Comparison of ENCODE assay signal across 8 cellular contexts in genomic region chr6:33290459-33290858, GRCh38. TPM values are rescaled to one million over a fixed set of nuclear protein-coding genes. Genes with fewer than 3 reads are reported as not detected.
DNase-seq lines count a peak whose midpoint lies in the region; ATAC-seq and TF ChIP-seq lines count a peak whose summit lies in the region.

No MANE protein-coding gene starts in this region.

- ATAC-seq in heart right ventricle (no peak), left cardiac atrium (no peak), lower lobe of right lung (no peak)

- H3K27ac ChIP-seq in heart right ventricle, result no peak overlapping the region
- no peak overlapping the region for H3K27ac ChIP-seq in lower lobe of right lung

- intact Hi-C loops in heart right ventricle (cut with DNase I), result no loop called here
- intact Hi-C loops in left cardiac atrium (cut with DNase I), result no loop called here
- intact Hi-C loops in lower lobe of right lung (cut with DNase I), result no loop called here

- TF ChIP-seq POLR2A in erythroblast (IDR thresholded peaks at IDR 0.05; ENCODE audit: low read length), result no peak

- peak overlapping the region; percentile 92 for H3K9ac ChIP-seq in adipocyte (ENCODE audit: low read length)

- TF ChIP-seq CTCF in heart right ventricle (IDR thresholded peaks at IDR 0.05) (no peak), lower lobe of right lung (IDR thresholded peaks at IDR 0.05) (no peak)

- DNase-seq in heart right ventricle, result no peak
- DNase-seq in left cardiac atrium, result no peak
- no peak for DNase-seq in adipocyte (ENCODE audit: low read depth)
- DNase-seq in lower lobe of right lung, result no peak
- no peak for DNase-seq in erythroblast (lab: John Stamatoyannopoulos, UW)
- no peak for DNase-seq in T1000 (lab: John Stamatoyannopoulos, UW)
- DNase-seq in stimulated activated naive CD4-positive, alpha-beta T cell (lab: John Stamatoyannopoulos, UW), result no peak
- no peak for DNase-seq in cerebellum (ENCODE audit: low spot score)

- no peaks in the 10 kb centered on the region for H3K9me3 ChIP-seq in heart right ventricle
- H3K9me3 ChIP-seq in adipocyte (ENCODE audit: control insufficient read depth, low read length), result no peaks in the 10 kb centered on the region
- no peaks in the 10 kb centered on the region for H3K9me3 ChIP-seq in lower lobe of right lung

- H3K36me3 ChIP-seq in heart right ventricle (peaks cover 0 to 74% (median 34%) of the 10 kb centered on the region in 9 donors), adipocyte (ENCODE audit: control insufficient read depth, insufficient read depth, low read length, severe bottlenecking) (peaks cover 34% of the 10 kb centered on the region), lower lobe of right lung (peaks cover 74% of the 10 kb centered on the region)

- H3K27me3 ChIP-seq in heart right ventricle (no peaks in the 10 kb centered on the region), adipocyte (replicated peaks; ENCODE audit: control insufficient read depth, insufficient read depth, low read length) (no peaks in the 10 kb centered on the region), lower lobe of right lung (ENCODE audit: low read depth) (no peaks in the 10 kb centered on the region)

- 67 to 71% methylated on average over 7 of the region's 7 CpGs for WGBS in heart right ventricle, 2 donors

- H3K4me1 ChIP-seq in heart right ventricle, result peaks cover 7 to 27% (median 21%) of the 10 kb centered on the region in 9 donors
- H3K4me1 ChIP-seq in adipocyte (ENCODE audit: control insufficient read depth, insufficient read depth, low read length), result peaks cover 15% of the 10 kb centered on the region
- peaks cover 25% of the 10 kb centered on the region for H3K4me1 ChIP-seq in lower lobe of right lung

- H3K4me3 ChIP-seq in heart right ventricle (peak overlapping the region in 9 of 10 donors; percentile 53 to 92 (median 79)), adipocyte (ENCODE audit: low read length) (peak overlapping the region; percentile 98), lower lobe of right lung (peak overlapping the region; percentile 76)

RNA-seq across cellular contexts. Expression of gene PFDN6, which starts 1.1 kb away (rescaled TPM):
- total RNA-seq in heart right ventricle (10 to 100 TPM; 31.7 to 58.3 (median 40.2) TPM), left cardiac atrium (10 to 100 TPM; 43.9 to 47.5 TPM), lower lobe of right lung (32.9 TPM), cerebellum (17.1 TPM)
- 100 to 1,000 TPM; 248 to 448 TPM for polyA plus RNA-seq in heart right ventricle

RNA-seq across cellular contexts. Expression of gene WDR46, which starts 1.4 kb away (rescaled TPM):
- total RNA-seq in heart right ventricle, result 10 to 100 TPM; 11.0 to 27.8 (median 16.2) TPM
- polyA plus RNA-seq in heart right ventricle, result 10 to 100 TPM; 27.4 to 40.6 TPM
- 10 to 100 TPM; 19.0 to 31.6 TPM for total RNA-seq in left cardiac atrium
- 34.4 TPM for total RNA-seq in lower lobe of right lung
- total RNA-seq in cerebellum, result 18.1 TPM

RNA-seq across cellular contexts. Expression of gene RGL2, which starts 8.3 kb away (rescaled TPM):
- total RNA-seq in heart right ventricle, result 10 to 100 TPM; 40.7 to 79.8 (median 50.4) TPM
- polyA plus RNA-seq in heart right ventricle, result 10 to 100 TPM; 51.8 to 68.4 TPM
- 10 to 100 TPM; 48.5 to 54.3 TPM for total RNA-seq in left cardiac atrium
- 117 TPM for total RNA-seq in lower lobe of right lung
- total RNA-seq in cerebellum, result 25.3 TPM

RNA-seq across cellular contexts. Expression of gene B3GALT4, which starts 13.5 kb away (rescaled TPM):
- total RNA-seq in heart right ventricle (10 to 100 TPM in 2 of 10 donors, 1 to 10 TPM in 8; 5.3 to 12.2 (median 8.0) TPM), left cardiac atrium (1 to 10 TPM; 7.5 to 9.8 TPM), lower lobe of right lung (19.6 TPM), cerebellum (10.8 TPM)
- 1 to 10 TPM; 7.0 to 9.1 TPM for polyA plus RNA-seq in heart right ventricle

RNA-seq across cellular contexts. Expression of gene RPS18, which starts 18.6 kb away (rescaled TPM):
- total RNA-seq in heart right ventricle (1,000 to 10,000 TPM in 3 of 10 donors, 100 to 1,000 TPM in 7; 767 to 1,326 (median 860) TPM), left cardiac atrium (1,000 to 10,000 TPM; 1,167 to 1,230 TPM), lower lobe of right lung (1,662 TPM), cerebellum (1,193 TPM)
- polyA plus RNA-seq in heart right ventricle, result 1,000 to 10,000 TPM; 2,826 to 4,398 TPM
